In the genomic region with DNA sequence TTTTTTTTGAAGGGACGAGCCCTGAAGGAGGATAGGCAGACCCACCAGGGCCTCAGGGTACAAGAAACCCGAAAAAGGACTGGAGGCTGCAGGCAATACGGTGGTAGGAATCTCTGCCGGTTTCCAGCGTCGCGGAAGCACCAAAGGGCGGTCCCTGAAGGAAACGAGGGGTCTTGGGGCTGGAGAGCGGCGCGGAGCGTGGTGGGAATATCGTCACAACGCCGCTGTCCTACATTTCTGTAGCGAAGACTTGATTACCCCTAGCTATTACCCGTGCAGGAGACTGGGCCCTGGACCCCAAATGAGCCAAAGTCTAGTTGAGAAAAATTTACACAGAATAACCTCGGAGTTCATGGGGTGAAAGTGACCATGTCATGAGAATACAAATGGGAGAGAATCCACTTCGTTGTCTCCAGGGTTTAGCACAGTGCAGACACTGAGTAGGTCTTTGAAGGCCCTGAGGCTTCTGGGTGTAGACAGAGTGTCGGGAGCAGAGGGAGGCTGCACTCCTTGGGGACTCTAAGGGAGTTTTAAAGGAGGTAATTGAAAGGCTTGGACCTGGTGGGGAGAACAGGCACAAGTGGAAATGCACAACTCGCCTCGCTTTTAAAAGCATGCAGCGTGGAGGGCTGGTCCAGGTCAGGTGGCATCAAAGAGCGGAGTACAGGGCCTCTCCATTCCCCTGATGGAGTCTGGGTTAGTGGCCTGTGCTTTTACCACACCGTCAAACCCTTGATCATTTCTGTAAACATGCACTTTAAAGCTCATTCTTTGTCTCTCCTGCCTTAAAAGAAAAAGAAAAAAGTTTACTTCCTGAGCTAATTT, we compare ENCODE assay signal across 8 cellular contexts. TPM values are rescaled to one million over a fixed set of nuclear protein-coding genes. Genes with fewer than 3 reads are reported as not detected.
DNase-seq lines count a peak whose midpoint lies in the region; ATAC-seq and TF ChIP-seq lines count a peak whose summit lies in the region.

No MANE protein-coding gene starts in this region.

- H2AFZ ChIP-seq in mammary epithelial cell (ENCODE audit: low read depth, low read length), result no peak overlapping the region

- TF ChIP-seq RAD21 in liver (IDR thresholded peaks at IDR 0.05), result no peak

- TF ChIP-seq POLR2A in testis (IDR thresholded peaks at IDR 0.05), result no peak

- WGBS in mammary epithelial cell (ENCODE audit: low coverage, missing lambda C conversion rate), result 20% methylated on average over 19 of the region's 26 CpGs
- 40% methylated on average over 26 of the region's 26 CpGs for WGBS in liver
- WGBS in testis, 2 donors, result 12 to 14% methylated on average over 25 to 26 of the region's 26 CpGs

- CTCF ChIA-PET in mammary epithelial cell (lab: Charles Lee; ENCODE audit: low non-redundant PET), result interaction anchor here (0.6 kb wide), 1 partner anchor 124 kb away, joined by 4 read pairs; no protein-coding TSS in a partner anchor

- in situ Hi-C loops in mammary epithelial cell (cut with MboI; ENCODE audit: low sequenced_read_pairs in 2 of 2), result loop anchor here in 1 of 2 donors (25.0 kb wide), 1 partner anchor 113 kb away; no protein-coding TSS in a partner anchor

- H3K4me3 ChIP-seq in mammary epithelial cell (replicated peaks in 1 of 3; ENCODE audit: insufficient read depth in 1 of 3, low read depth in 2 of 3, low read length in 3 of 3) (peak overlapping the region; percentile 62 to 91 (median 82)), liver (ENCODE audit: low read depth in 1 of 3, low read length in 3 of 3) (peak overlapping the region; percentile 54 to 97 (median 64)), testis (peak overlapping the region; percentile 98 to 99)

- no TSS peak for BruUV-seq in mammary epithelial cell (replicated peaks; lab: Mats Ljungman, UMichigan)

- H3K9ac ChIP-seq in mammary epithelial cell (ENCODE audit: insufficient read depth, low read length), result peak overlapping the region; percentile 84
- peak overlapping the region; percentile 30 to 64 for H3K9ac ChIP-seq in liver (ENCODE audit: low read depth in 1 of 2, low read length in 2 of 2)

- peaks cover 48% of the 10 kb centered on the region for H3K4me1 ChIP-seq in mammary epithelial cell (ENCODE audit: insufficient read depth, low read length)
- peaks cover 15 to 61% (median 53%) of the 10 kb centered on the region in 4 donors for H3K4me1 ChIP-seq in liver (ENCODE audit: control insufficient read depth in 4 of 4, insufficient read depth in 4 of 4, low read length in 3 of 4)
- H3K4me1 ChIP-seq in testis, result peaks cover 47% of the 10 kb centered on the region

- H3K79me2 ChIP-seq in mammary epithelial cell (ENCODE audit: insufficient read depth, low read length), result peaks cover 60% of the 10 kb centered on the region

- H3K9me3 ChIP-seq in mammary epithelial cell (replicated peaks; ENCODE audit: insufficient read depth, low read length) (no peaks in the 10 kb centered on the region), liver (ENCODE audit: control insufficient read depth in 4 of 4, low read length in 3 of 4) (no peaks in the 10 kb centered on the region), testis (no peaks in the 10 kb centered on the region)

- no peaks in the 10 kb centered on the region for H4K20me1 ChIP-seq in mammary epithelial cell (ENCODE audit: insufficient read depth, low read length)

- peak overlapping the region; percentile 84 for H3K4me2 ChIP-seq in mammary epithelial cell (ENCODE audit: insufficient read depth, low read depth, low read length)

- dilution Hi-C loops in mammary epithelial cell (cut with HindIII; ENCODE audit: low sequenced_read_pairs), result no loop called here

- H3K36me3 ChIP-seq in mammary epithelial cell (ENCODE audit: insufficient read depth, low read length) (no peaks in the 10 kb centered on the region), liver (ENCODE audit: control insufficient read depth in 4 of 4, insufficient read depth in 3 of 4, low read depth in 1 of 4, low read length in 3 of 4) (no peaks in the 10 kb centered on the region), testis (ENCODE audit: low read depth, missing control alignments) (no peaks in the 10 kb centered on the region)

- H3K27me3 ChIP-seq in mammary epithelial cell (ENCODE audit: insufficient read depth, low read length) (no peaks in the 10 kb centered on the region), liver (ENCODE audit: control insufficient read depth in 4 of 4, insufficient read depth in 4 of 4, low read length in 3 of 4) (no peaks in the 10 kb centered on the region), testis (no peaks in the 10 kb centered on the region)

- TF ChIP-seq CTCF in mammary epithelial cell (conservative IDR thresholded peaks at IDR 0.05 in 1 of 2, IDR thresholded peaks at IDR 0.05 in 1 of 2; ENCODE audit: extremely low read depth in 1 of 2, insufficient read depth in 1 of 2, low read depth in 1 of 2, low read length in 2 of 2) (no peak), liver (IDR thresholded peaks at IDR 0.05; ENCODE audit: low read depth, low read length, missing input control) (no peak), testis (IDR thresholded peaks at IDR 0.05) (no peak)

- intact Hi-C loops in mammary epithelial cell (cut with micrococcal nuclease) (loop anchor here (5.0 kb wide), 2 partner anchors 43 to 222 kb away; no protein-coding TSS in a partner anchor), testis (cut with DNase I; ENCODE audit: low total_unique reads) (no loop called here)

- peak overlapping the region; percentile 95 for H3K27ac ChIP-seq in mammary epithelial cell (ENCODE audit: insufficient read depth, low read depth, low read length)
- peak overlapping the region; percentile 78 to 88 for H3K27ac ChIP-seq in liver (ENCODE audit: low read depth in 1 of 2, low read length in 2 of 2)
- H3K27ac ChIP-seq in testis, result peak overlapping the region; percentile 95 to 97

- DNase-seq in DMS79 treated with DMSO at 0.1 percent for 48 hours (lab: John Stamatoyannopoulos, UW), result peak; percentile 36
- DNase-seq in NCI-H69 (lab: John Stamatoyannopoulos, UW), result peak; percentile 51
- DNase-seq in mammary epithelial cell, result peak; percentile 17
- no peak for DNase-seq in testis
- DNase-seq in epidermal melanocyte (ENCODE audit: insufficient read length, low spot score), result no peak
- DNase-seq in GM19238 (ENCODE audit: insufficient read length, low spot score), result no peak

- no peak for ATAC-seq in GM19035 (IDR thresholded peaks at IDR 0.05; ENCODE audit: unreplicated experiment)

TF ChIP-seq in liver, 16 proteins besides CTCF, POLR2A, EP300 and RAD21:
- no peak for TF ChIP-seq JUND (IDR thresholded peaks at IDR 0.05)
- TF ChIP-seq SP1 (IDR thresholded peaks at IDR 0.05), result no peak
- TF ChIP-seq FOXA2 (IDR thresholded peaks at IDR 0.05), result no peak
- TF ChIP-seq FOXA1 (IDR thresholded peaks at IDR 0.05), result no peak
- no peak for TF ChIP-seq NR2F2 (IDR thresholded peaks at IDR 0.05)
- TF ChIP-seq, protein P1, sequence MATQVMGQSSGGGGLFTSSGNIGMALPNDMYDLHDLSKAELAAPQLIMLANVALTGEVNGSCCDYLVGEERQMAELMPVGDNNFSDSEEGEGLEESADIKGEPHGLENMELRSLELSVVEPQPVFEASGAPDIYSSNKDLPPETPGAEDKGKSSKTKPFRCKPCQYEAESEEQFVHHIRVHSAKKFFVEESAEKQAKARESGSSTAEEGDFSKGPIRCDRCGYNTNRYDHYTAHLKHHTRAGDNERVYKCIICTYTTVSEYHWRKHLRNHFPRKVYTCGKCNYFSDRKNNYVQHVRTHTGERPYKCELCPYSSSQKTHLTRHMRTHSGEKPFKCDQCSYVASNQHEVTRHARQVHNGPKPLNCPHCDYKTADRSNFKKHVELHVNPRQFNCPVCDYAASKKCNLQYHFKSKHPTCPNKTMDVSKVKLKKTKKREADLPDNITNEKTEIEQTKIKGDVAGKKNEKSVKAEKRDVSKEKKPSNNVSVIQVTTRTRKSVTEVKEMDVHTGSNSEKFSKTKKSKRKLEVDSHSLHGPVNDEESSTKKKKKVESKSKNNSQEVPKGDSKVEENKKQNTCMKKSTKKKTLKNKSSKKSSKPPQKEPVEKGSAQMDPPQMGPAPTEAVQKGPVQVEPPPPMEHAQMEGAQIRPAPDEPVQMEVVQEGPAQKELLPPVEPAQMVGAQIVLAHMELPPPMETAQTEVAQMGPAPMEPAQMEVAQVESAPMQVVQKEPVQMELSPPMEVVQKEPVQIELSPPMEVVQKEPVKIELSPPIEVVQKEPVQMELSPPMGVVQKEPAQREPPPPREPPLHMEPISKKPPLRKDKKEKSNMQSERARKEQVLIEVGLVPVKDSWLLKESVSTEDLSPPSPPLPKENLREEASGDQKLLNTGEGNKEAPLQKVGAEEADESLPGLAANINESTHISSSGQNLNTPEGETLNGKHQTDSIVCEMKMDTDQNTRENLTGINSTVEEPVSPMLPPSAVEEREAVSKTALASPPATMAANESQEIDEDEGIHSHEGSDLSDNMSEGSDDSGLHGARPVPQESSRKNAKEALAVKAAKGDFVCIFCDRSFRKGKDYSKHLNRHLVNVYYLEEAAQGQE (IDR thresholded peaks at IDR 0.05), result no peak
- TF ChIP-seq GABPA (IDR thresholded peaks at IDR 0.05 in 1 of 2, conservative IDR thresholded peaks at IDR 0.05 in 1 of 2), result no peak
- TF ChIP-seq RXRA (IDR thresholded peaks at IDR 0.05), result no peak

RNA-seq across cellular contexts. Expression of a gene that starts 1.5 kb away (rescaled TPM):
- total RNA-seq in mammary epithelial cell, result 100 to 1,000 TPM; 359 to 505 TPM
- 660 TPM for polyA plus RNA-seq in mammary epithelial cell
- 731 TPM for polyA minus RNA-seq in mammary epithelial cell
- 100 to 1,000 TPM in 1 of 2 donors, 10 to 100 TPM in 1; 80.8 to 128 TPM for total RNA-seq in liver
- 10 to 100 TPM; 68.6 to 84.5 TPM for polyA plus RNA-seq in liver
- 100 to 1,000 TPM; 444 to 561 TPM for total RNA-seq in testis
- polyA plus RNA-seq in testis (ENCODE audit: insufficient read depth, low read depth, low replicate concordance), result 394 TPM

Comparison
In these comparisons a context has a peak if more than half of its experiments do, and no peak if none do; other contexts are left out.
1. DNase-seq: peak in DMS79 treated with DMSO at 0.1 percent for 48 hours (single experiment), NCI-H69 (single experiment) and mammary epithelial cell (single experiment); none in testis (single experiment), epidermal melanocyte (single experiment) and GM19238 (single experiment).
2. Peak in every context shown above with its lines, with median percentiles within 50 percentile points of each other: H3K27ac ChIP-seq and H3K4me3 ChIP-seq.